1 cellular context compared by ENCODE assay signal in the genomic region with DNA sequence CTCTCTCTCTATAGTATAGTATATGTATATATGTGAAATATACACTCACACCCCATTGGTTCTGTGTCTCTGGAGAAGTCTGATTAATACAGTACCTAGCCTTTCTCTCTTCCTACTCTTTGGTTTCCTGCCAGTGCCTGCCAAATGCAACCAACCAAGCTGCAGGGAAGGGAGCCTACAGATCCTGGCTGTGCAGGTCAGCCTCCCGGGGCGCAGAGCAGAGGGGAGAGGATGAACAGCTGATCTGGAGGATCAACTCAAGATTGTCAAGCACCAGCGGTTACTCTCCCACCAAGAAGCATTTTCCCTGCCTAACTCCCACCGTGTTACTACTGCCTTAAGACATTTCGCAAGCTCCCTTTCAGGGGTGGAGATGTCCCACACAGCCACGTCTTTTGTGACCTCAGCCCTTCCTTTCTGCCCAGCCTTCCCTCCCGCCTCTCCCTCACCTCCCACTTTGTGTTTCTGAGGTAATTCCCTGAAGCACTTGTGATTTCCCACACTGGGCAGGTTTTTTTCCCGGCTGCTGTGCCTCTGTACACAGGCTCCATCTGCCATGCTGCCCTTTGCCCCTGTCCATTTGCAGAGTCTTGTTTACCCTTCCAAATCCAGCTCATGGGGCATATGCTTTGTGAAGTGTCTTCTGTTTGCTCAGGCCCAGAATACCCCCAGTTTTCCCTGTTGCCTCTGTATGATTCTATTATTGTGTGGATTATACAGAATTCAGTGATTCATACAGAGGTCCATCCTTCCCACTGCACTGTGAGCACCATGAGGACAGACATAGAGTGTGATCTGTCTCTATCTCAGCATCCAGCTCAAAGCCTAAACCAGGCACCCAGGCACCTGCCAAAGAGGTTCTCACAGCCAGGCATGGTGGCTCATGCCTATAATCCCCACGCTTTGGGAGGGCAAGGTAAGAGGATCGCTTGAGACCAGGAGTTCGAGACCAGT.
TF ChIP-seq lines count a peak whose summit lies in the region.

No MANE protein-coding gene starts in this region.

TF ChIP-seq in HepG2, 621 proteins besides CTCF, POLR2A, EP300 and RAD21 (continued from another document):
- TF ChIP-seq, protein P1, sequence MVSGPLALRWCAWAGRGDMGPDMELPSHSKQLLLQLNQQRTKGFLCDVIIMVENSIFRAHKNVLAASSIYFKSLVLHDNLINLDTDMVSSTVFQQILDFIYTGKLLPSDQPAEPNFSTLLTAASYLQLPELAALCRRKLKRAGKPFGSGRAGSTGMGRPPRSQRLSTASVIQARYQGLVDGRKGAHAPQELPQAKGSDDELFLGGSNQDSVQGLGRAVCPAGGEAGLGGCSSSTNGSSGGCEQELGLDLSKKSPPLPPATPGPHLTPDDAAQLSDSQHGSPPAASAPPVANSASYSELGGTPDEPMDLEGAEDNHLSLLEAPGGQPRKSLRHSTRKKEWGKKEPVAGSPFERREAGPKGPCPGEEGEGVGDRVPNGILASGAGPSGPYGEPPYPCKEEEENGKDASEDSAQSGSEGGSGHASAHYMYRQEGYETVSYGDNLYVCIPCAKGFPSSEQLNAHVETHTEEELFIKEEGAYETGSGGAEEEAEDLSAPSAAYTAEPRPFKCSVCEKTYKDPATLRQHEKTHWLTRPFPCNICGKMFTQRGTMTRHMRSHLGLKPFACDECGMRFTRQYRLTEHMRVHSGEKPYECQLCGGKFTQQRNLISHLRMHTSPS (CRISPR knock-in tag; IDR thresholded peaks at IDR 0.05; ENCODE audit: low read depth): peak; percentile 91
- TF ChIP-seq NR2F2 (IDR thresholded peaks at IDR 0.05; ENCODE audit: borderline replicate concordance, low read depth): peak; percentile 91
- TF ChIP-seq, protein P2, sequence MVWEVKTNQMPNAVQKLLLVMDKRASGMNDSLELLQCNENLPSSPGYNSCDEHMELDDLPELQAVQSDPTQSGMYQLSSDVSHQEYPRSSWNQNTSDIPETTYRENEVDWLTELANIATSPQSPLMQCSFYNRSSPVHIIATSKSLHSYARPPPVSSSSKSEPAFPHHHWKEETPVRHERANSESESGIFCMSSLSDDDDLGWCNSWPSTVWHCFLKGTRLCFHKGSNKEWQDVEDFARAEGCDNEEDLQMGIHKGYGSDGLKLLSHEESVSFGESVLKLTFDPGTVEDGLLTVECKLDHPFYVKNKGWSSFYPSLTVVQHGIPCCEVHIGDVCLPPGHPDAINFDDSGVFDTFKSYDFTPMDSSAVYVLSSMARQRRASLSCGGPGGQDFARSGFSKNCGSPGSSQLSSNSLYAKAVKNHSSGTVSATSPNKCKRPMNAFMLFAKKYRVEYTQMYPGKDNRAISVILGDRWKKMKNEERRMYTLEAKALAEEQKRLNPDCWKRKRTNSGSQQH (CRISPR knock-in tag; IDR thresholded peaks at IDR 0.05; ENCODE audit: low read depth): peak; percentile 67; the same call in 1 of the 2 replicates
- TF ChIP-seq ZNF746 (CRISPR knock-in tag; IDR thresholded peaks at IDR 0.05): peak; percentile 92
- TF ChIP-seq, protein P3, sequence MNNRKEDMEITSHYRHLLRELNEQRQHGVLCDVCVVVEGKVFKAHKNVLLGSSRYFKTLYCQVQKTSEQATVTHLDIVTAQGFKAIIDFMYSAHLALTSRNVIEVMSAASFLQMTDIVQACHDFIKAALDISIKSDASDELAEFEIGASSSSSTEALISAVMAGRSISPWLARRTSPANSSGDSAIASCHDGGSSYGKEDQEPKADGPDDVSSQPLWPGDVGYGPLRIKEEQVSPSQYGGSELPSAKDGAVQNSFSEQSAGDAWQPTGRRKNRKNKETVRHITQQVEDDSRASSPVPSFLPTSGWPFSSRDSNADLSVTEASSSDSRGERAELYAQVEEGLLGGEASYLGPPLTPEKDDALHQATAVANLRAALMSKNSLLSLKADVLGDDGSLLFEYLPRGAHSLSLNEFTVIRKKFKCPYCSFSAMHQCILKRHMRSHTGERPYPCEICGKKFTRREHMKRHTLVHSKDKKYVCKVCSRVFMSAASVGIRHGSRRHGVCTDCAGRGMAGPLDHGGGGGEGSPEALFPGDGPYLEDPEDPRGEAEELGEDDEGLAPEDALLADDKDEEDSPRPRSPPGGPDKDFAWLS (CRISPR knock-in tag; IDR thresholded peaks at IDR 0.05; ENCODE audit: borderline replicate concordance): 0 out of 2 replicates have a peak, but pooled peaks have one; percentile 82
- TF ChIP-seq SALL1 (CRISPR knock-in tag; IDR thresholded peaks at IDR 0.05): peak; percentile 98
- TF ChIP-seq HDAC6 (IDR thresholded peaks at IDR 0.05; ENCODE audit: low read depth, low read length): no peak
- 0 out of 2 replicates have a peak, but pooled peaks have one; percentile 68 for TF ChIP-seq ZNF431 (CRISPR knock-in tag; IDR thresholded peaks at IDR 0.05; ENCODE audit: borderline replicate concordance, low read depth)
- TF ChIP-seq, protein P4, sequence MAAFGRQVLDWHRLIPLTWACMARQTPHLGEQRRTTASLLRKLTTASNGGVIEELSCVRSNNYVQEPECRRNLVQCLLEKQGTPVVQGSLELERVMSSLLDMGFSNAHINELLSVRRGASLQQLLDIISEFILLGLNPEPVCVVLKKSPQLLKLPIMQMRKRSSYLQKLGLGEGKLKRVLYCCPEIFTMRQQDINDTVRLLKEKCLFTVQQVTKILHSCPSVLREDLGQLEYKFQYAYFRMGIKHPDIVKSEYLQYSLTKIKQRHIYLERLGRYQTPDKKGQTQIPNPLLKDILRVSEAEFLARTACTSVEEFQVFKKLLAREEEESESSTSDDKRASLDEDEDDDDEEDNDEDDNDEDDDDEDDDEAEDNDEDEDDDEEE (CRISPR knock-in tag; IDR thresholded peaks at IDR 0.05): no peak
- TF ChIP-seq, protein P5, sequence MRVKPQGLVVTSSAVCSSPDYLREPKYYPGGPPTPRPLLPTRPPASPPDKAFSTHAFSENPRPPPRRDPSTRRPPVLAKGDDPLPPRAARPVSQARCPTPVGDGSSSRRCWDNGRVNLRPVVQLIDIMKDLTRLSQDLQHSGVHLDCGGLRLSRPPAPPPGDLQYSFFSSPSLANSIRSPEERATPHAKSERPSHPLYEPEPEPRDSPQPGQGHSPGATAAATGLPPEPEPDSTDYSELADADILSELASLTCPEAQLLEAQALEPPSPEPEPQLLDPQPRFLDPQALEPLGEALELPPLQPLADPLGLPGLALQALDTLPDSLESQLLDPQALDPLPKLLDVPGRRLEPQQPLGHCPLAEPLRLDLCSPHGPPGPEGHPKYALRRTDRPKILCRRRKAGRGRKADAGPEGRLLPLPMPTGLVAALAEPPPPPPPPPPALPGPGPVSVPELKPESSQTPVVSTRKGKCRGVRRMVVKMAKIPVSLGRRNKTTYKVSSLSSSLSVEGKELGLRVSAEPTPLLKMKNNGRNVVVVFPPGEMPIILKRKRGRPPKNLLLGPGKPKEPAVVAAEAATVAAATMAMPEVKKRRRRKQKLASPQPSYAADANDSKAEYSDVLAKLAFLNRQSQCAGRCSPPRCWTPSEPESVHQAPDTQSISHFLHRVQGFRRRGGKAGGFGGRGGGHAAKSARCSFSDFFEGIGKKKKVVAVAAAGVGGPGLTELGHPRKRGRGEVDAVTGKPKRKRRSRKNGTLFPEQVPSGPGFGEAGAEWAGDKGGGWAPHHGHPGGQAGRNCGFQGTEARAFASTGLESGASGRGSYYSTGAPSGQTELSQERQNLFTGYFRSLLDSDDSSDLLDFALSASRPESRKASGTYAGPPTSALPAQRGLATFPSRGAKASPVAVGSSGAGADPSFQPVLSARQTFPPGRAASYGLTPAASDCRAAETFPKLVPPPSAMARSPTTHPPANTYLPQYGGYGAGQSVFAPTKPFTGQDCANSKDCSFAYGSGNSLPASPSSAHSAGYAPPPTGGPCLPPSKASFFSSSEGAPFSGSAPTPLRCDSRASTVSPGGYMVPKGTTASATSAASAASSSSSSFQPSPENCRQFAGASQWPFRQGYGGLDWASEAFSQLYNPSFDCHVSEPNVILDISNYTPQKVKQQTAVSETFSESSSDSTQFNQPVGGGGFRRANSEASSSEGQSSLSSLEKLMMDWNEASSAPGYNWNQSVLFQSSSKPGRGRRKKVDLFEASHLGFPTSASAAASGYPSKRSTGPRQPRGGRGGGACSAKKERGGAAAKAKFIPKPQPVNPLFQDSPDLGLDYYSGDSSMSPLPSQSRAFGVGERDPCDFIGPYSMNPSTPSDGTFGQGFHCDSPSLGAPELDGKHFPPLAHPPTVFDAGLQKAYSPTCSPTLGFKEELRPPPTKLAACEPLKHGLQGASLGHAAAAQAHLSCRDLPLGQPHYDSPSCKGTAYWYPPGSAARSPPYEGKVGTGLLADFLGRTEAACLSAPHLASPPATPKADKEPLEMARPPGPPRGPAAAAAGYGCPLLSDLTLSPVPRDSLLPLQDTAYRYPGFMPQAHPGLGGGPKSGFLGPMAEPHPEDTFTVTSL (CRISPR knock-in tag; IDR thresholded peaks at IDR 0.05; ENCODE audit: borderline replicate concordance): peak; percentile 98
- TF ChIP-seq KAT8 (CRISPR knock-in tag; IDR thresholded peaks at IDR 0.05): peak; percentile 45; the same call in 1 of the 2 replicates
- TF ChIP-seq NR1H2 (CRISPR knock-in tag; IDR thresholded peaks at IDR 0.05; ENCODE audit: borderline replicate concordance, low read depth): no peak
